ENCODE assay signal across 13 cellular contexts in genomic region chr3:100403956-100404548, GRCh38. TPM values are rescaled to one million over a fixed set of nuclear protein-coding genes. Genes with fewer than 3 reads are reported as not detected.
A peak's percentile ranks its signal among the peaks of the same experiment; 100 is the strongest.
DNase-seq lines count a peak whose midpoint lies in the region; ATAC-seq and FAIRE-seq lines count a peak whose summit lies in the region.
"Had no signal": no experiment of that assay in that cellular context is flagged by ENCODE, and none has a peak within 500 bp of the region (broad histone marks: within the 10 kb centered on the region; RNA-seq: fewer than 3 reads in every experiment).

No MANE protein-coding gene starts in this region.

- peaks cover 2 to 25% of the 10 kb centered on the region in 2 donors for H3K36me3 ChIP-seq in neuronal stem cell (replicated peaks in 1 of 2; ENCODE audit: control insufficient read depth in 2 of 2, insufficient read depth in 2 of 2, low read length in 2 of 2)
- H3K36me3 ChIP-seq: sigmoid colon, vagina had no signal

- H2AK5ac ChIP-seq in neuronal stem cell (ENCODE audit: low read depth, low read length) = no peak overlapping the region

- H3K9ac ChIP-seq in neuronal stem cell (ENCODE audit: low read depth, low read length, poor library complexity) = no peak overlapping the region

- peak overlapping the region; percentile 93 for H3K4me3 Mint-ChIP-seq in T-helper 2 cell treated with Interferon-gamma antibody and Interleukin-4, amounts not matched to agents 5 μg/mL and 100 μg/mL, for 36 hours

- FAIRE-seq in endometrium (lab: Jason Lieb, UNC) = peak; percentile 63
- FAIRE-seq: bronchial epithelial cell had no signal

- no peaks in the 10 kb centered on the region for H3K27me3 Mint-ChIP-seq in T-helper 2 cell treated with Interferon-gamma antibody and Interleukin-4, amounts not matched to agents 5 μg/mL and 100 μg/mL, for 36 hours (ENCODE audit: low read depth)

- H3K9me3 Mint-ChIP-seq in T-helper 2 cell treated with Interferon-gamma antibody and Interleukin-4, amounts not matched to agents 5 μg/mL and 100 μg/mL, for 36 hours = peaks cover 21% of the 10 kb centered on the region

- no peak overlapping the region for H3K27ac Mint-ChIP-seq in T-helper 2 cell treated with Interferon-gamma antibody and Interleukin-4, amounts not matched to agents 5 μg/mL and 100 μg/mL, for 36 hours
- H3K27ac Mint-ChIP-seq: T-helper 1 cell treated with Interleukin-12 subunit alpha and Interleukin-12 subunit beta and Interleukin-4 antibody, amounts not matched to agents 30 μg/mL and 1 μg/mL, for 36 hours had no signal

- no peak overlapping the region for H2BK15ac ChIP-seq in neuronal stem cell (ENCODE audit: low read length)

- H3K27ac ChIP-seq in neuronal stem cell (replicated peaks; ENCODE audit: low read length) = no peak overlapping the region
- H3K27ac ChIP-seq: foreskin keratinocyte, sigmoid colon, vagina had no signal

- no peak overlapping the region for H3K14ac ChIP-seq in neuronal stem cell (ENCODE audit: low read length)

- H2BK12ac ChIP-seq in neuronal stem cell (ENCODE audit: low read length) = no peak overlapping the region

- H3K79me1 ChIP-seq in neuronal stem cell (ENCODE audit: low read depth, low read length) = peaks cover 9% of the 10 kb centered on the region

- peak overlapping the region in 1 of 2 donors; percentile 83 for H3K4me3 ChIP-seq in neuronal stem cell (ENCODE audit: low read length in 2 of 2)
- H3K4me3 ChIP-seq: vagina had no signal

- H3K23ac ChIP-seq in neuronal stem cell (ENCODE audit: low read depth, low read length, poor library complexity) = no peak overlapping the region

- no peak overlapping the region for H3K18ac ChIP-seq in neuronal stem cell (ENCODE audit: low read length)

- no peak overlapping the region for H2BK5ac ChIP-seq in neuronal stem cell (ENCODE audit: low read length)

- WGBS in neuronal stem cell (ENCODE audit: extremely low coverage in 2 of 2, insufficient read length in 2 of 2, insufficient replicate concordance in 1 of 2), 2 donors = no CpG with 5 or more reads among the region's 1 CpG

- DNase-seq in T-helper 2 cell treated with Interferon-gamma antibody and Interleukin-4, amounts not matched to agents 5 μg/mL and 100 μg/mL, for 36 hours (ENCODE audit: low spot score) = no peak
- DNase-seq in T-helper 2 cell = no peak
- DNase-seq in NCI-H69 (lab: John Stamatoyannopoulos, UW) = peak; percentile 14
- no peak for DNase-seq in neuronal stem cell (ENCODE audit: low spot score)
- DNase-seq in NCI-H1105 treated with DMSO at 0.1 percent for 48 hours (lab: John Stamatoyannopoulos, UW) = no peak
- no peak for DNase-seq in NCI-H1417 (lab: John Stamatoyannopoulos, UW)
- DNase-seq: foreskin keratinocyte, sigmoid colon had no signal

- H3K4ac ChIP-seq in neuronal stem cell (ENCODE audit: low read length) = no peak overlapping the region

- H4K8ac ChIP-seq in neuronal stem cell (ENCODE audit: low read depth, low read length) = no peak overlapping the region

- peaks cover 5 to 10% of the 10 kb centered on the region in 2 donors for H3K4me1 ChIP-seq in neuronal stem cell (ENCODE audit: control insufficient read depth in 2 of 2, insufficient read depth in 1 of 2, low read depth in 1 of 2, low read length in 2 of 2)

- no peak overlapping the region for H4K91ac ChIP-seq in neuronal stem cell (ENCODE audit: low read depth, low read length, poor library complexity)

- H3K36me3 Mint-ChIP-seq in T-helper 2 cell treated with Interferon-gamma antibody and Interleukin-4, amounts not matched to agents 5 μg/mL and 100 μg/mL, for 36 hours (ENCODE audit: low read depth) = peaks cover 27% of the 10 kb centered on the region

- H2BK120ac ChIP-seq in neuronal stem cell (ENCODE audit: low read depth, low read length) = no peak overlapping the region

- H3K27me3 ChIP-seq in neuronal stem cell (ENCODE audit: control insufficient read depth in 3 of 3, insufficient read depth in 3 of 3, low read depth in 1 of 3, low read length in 3 of 3) = no peaks in the 10 kb centered on the region
- H3K27me3 ChIP-seq: foreskin keratinocyte, sigmoid colon, vagina had no signal

- no peak overlapping the region for H3K4me2 ChIP-seq in neuronal stem cell (ENCODE audit: insufficient read depth, low read length, poor library complexity, severe bottlenecking)

- no peak for ATAC-seq in GM18519 (IDR thresholded peaks at IDR 0.05; ENCODE audit: low FRiP score, unreplicated experiment)
- ATAC-seq: foreskin keratinocyte had no signal

- peaks cover 28% of the 10 kb centered on the region for H3K4me1 Mint-ChIP-seq in T-helper 2 cell treated with Interferon-gamma antibody and Interleukin-4, amounts not matched to agents 5 μg/mL and 100 μg/mL, for 36 hours (ENCODE audit: low read depth)

- peaks cover 0 to 28% of the 10 kb centered on the region in 2 donors for H3K9me3 ChIP-seq in neuronal stem cell (replicated peaks in 1 of 2; ENCODE audit: control insufficient read depth in 2 of 2, insufficient read depth in 1 of 2, low read depth in 1 of 2, low read length in 2 of 2)
- H3K9me3 ChIP-seq: vagina had no signal

- H2AFZ ChIP-seq in neuronal stem cell (ENCODE audit: low read length) = peak overlapping the region; percentile 85

RNA-seq across cellular contexts. Expression of gene LNP1, which starts 2.7 kb away (rescaled TPM):
- 11.8 TPM for polyA plus RNA-seq in neuronal stem cell (2013, experiment 1 of 2)
- polyA plus RNA-seq in neuronal stem cell (2013, experiment 2 of 2) = 11.8 TPM

RNA-seq across cellular contexts. Expression of gene TOMM70, which starts 3.2 kb away (rescaled TPM):
- 21.3 TPM for polyA plus RNA-seq in neuronal stem cell (2013, experiment 1 of 2)
- 20.9 TPM for polyA plus RNA-seq in neuronal stem cell (2013, experiment 2 of 2)
